8 cellular contexts compared by ENCODE assay signal in the genomic region with DNA sequence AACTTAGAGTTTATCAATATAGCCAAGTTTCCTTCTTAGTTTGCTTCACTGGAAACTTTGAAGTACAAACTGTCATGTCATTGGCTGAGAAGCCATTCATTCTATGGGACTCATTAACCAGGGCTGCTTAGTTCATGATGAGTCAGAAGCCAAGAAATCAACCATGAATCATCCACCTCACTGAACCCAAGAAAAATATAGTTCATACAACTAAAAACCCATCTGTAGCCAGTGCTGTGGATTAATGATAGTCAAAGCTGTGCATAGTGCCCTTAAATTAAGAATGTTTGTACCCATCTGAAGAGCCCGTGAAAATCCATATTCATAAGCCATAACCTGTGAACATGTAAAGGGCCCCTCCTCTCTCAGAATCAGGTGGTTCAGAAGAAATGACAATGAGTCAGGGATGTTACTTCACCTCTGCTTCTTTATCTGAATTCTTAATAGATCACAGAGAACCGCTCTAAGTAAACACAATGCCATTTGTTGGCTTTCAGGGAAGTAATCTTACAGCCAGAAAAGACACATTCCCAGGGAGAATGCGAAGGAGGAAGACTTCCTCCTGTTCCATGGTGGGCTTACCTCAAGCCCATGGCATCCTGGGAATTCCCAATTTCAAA. TPM values are rescaled to one million over a fixed set of nuclear protein-coding genes. Genes with fewer than 3 reads are reported as not detected.
DNase-seq lines count a peak whose midpoint lies in the region; ATAC-seq and TF ChIP-seq lines count a peak whose summit lies in the region.

No MANE protein-coding gene starts in this region.

- peak; percentile 97 for DNase-seq in Caki2 (ENCODE audit: low read depth)
- no peak for DNase-seq in mesothelial cell of epicardium (ENCODE audit: low spot score in 2 of 2, unreplicated experiment in 2 of 2)
- DNase-seq in COR-L47 (lab: John Stamatoyannopoulos, UW): no peak
- DNase-seq in superior temporal gyrus (ENCODE audit: extremely low spot score): no peak
- no peak for DNase-seq in COLO668 (lab: John Stamatoyannopoulos, UW; ENCODE audit: unreplicated experiment)

- TF ChIP-seq CTCF in mesothelial cell of epicardium (IDR thresholded peaks at IDR 0.05; ENCODE audit: unreplicated experiment): no peak

- H3K4me1 Mint-ChIP-seq in activated naive CD8-positive, alpha-beta T cell (ENCODE audit: low read depth): peaks cover 25% of the 10 kb centered on the region
- H3K4me1 Mint-ChIP-seq in mesothelial cell of epicardium: peaks cover 2% of the 10 kb centered on the region

- H3K27ac Mint-ChIP-seq in activated naive CD8-positive, alpha-beta T cell: peak overlapping the region; percentile 85
- peak overlapping the region; percentile 43 for H3K27ac Mint-ChIP-seq in mesothelial cell of epicardium

- ATAC-seq in GM19467 (IDR thresholded peaks at IDR 0.05; ENCODE audit: unreplicated experiment): peak; percentile 88
- ATAC-seq in HG03460 (IDR thresholded peaks at IDR 0.05; ENCODE audit: unreplicated experiment): peak; percentile 94

- in situ Hi-C loops in Caki2 (cut with HindIII; ENCODE audit: low pct_unique_long_range_greater_than_20kb, low sequenced_read_pairs): no loop called here

- H3K36me3 Mint-ChIP-seq in activated naive CD8-positive, alpha-beta T cell: peaks cover 3% of the 10 kb centered on the region
- no peaks in the 10 kb centered on the region for H3K36me3 Mint-ChIP-seq in mesothelial cell of epicardium

- H3K9me3 Mint-ChIP-seq in activated naive CD8-positive, alpha-beta T cell (ENCODE audit: low read depth): no peaks in the 10 kb centered on the region
- no peaks in the 10 kb centered on the region for H3K9me3 Mint-ChIP-seq in mesothelial cell of epicardium

- H3K27me3 Mint-ChIP-seq in activated naive CD8-positive, alpha-beta T cell: no peaks in the 10 kb centered on the region
- no peaks in the 10 kb centered on the region for H3K27me3 Mint-ChIP-seq in mesothelial cell of epicardium (ENCODE audit: low read depth)

- no peak overlapping the region for H3K4me3 Mint-ChIP-seq in activated naive CD8-positive, alpha-beta T cell
- no peak overlapping the region for H3K4me3 Mint-ChIP-seq in mesothelial cell of epicardium

RNA-seq across cellular contexts. Expression of a gene that starts 25.4 kb away (rescaled TPM):
- not detected in 2 replicates for total RNA-seq in Caki2 (2014; rRNA removed; shearing (Covaris generic); ENCODE audit: low replicate concordance)
- not detected in 3 replicates for total RNA-seq in mesothelial cell of epicardium
